In the genomic region with DNA sequence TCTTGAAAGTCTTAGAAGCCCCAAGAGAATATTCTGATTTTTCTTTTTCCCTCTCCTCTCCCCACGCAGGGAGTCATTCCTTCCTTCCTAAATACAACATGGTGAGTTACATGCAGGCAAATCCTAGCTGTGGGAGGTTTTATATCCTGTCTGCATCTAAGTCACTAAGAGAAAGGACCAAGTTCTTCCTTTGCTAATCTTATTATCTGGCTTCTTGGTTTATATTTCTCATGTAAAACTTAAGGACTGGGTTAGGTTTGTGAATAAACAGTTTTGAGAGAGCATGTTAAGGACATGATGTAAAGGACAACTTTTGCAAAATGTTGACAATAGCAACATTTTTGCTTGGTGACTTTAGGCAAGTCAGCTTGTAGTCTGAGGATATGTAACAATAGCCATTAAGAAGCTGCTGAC, we compare ENCODE assay signal across 8 cellular contexts. TPM values are rescaled to one million over a fixed set of nuclear protein-coding genes. Genes with fewer than 3 reads are reported as not detected.
A peak's percentile ranks its signal among the peaks of the same experiment; 100 is the strongest.
DNase-seq lines count a peak whose midpoint lies in the region; ATAC-seq and TF ChIP-seq lines count a peak whose summit lies in the region.

No MANE protein-coding gene starts in this region.

- no peak for TF ChIP-seq EP300 in sigmoid colon (IDR thresholded peaks at IDR 0.05)

- H3K27me3 ChIP-seq in sigmoid colon, result no peaks in the 10 kb centered on the region

- peak; percentile 1 for ATAC-seq in GM18505 (IDR thresholded peaks at IDR 0.05; ENCODE audit: unreplicated experiment)
- ATAC-seq in HG03354 (IDR thresholded peaks at IDR 0.05; ENCODE audit: poor library complexity, severe bottlenecking, unreplicated experiment), result no peak

- 50 to 83% methylated on average over 1 of the region's 1 CpG for WGBS in sigmoid colon, 2 donors

- POLR2A ChIA-PET in RWPE1 (lab: Yijun Ruan, JAX; ENCODE audit: low non-redundant PET), result no interaction called here

- no peaks in the 10 kb centered on the region for H3K9me3 ChIP-seq in sigmoid colon

- H3K27ac ChIP-seq in RWPE1 (peak overlapping the region; percentile 89; the same call in 1 of the 2 replicates), sigmoid colon (peak overlapping the region; percentile 54 to 78 (median 68))

- intact Hi-C loops in sigmoid colon (cut with DNase I), result no loop called here

- TF ChIP-seq CTCF in RWPE1 (conservative IDR thresholded peaks at IDR 0.05; ENCODE audit: low read depth), result no peak
- no peak for TF ChIP-seq CTCF in fibroblast of the aortic adventitia (IDR thresholded peaks at IDR 0.05; ENCODE audit: insufficient read depth, low read length)
- TF ChIP-seq CTCF in sigmoid colon (IDR thresholded peaks at IDR 0.05), result no peak

- no peaks in the 10 kb centered on the region for H3K36me3 ChIP-seq in sigmoid colon

- CTCF ChIA-PET in RWPE1 (lab: Yijun Ruan, JAX), result interaction anchor here (0.8 kb wide), 1 partner anchor 22 kb away, joined by 6 read pairs; no protein-coding TSS in a partner anchor

- DNase-seq in RWPE1 (ENCODE audit: low spot score) (no peak), fibroblast of the aortic adventitia (ENCODE audit: low read depth) (peak; percentile 32), sigmoid colon (no peak), DMS 273 treated with DMSO at 0.1 percent for 48 hours (lab: John Stamatoyannopoulos, UW) (no peak), GF-D8 (lab: John Stamatoyannopoulos, UW) (no peak)
- DNase-seq in stimulated activated CD4-positive, alpha-beta T cell treated with anti-CD3 and anti-CD28 coated beads, Interleukin-4, amount 100 ng/mL, for 1 hour, result no peak

- H3K4me3 ChIP-seq in fibroblast of the aortic adventitia (ENCODE audit: low read depth, low read length), result no peak overlapping the region
- H3K4me3 ChIP-seq in sigmoid colon, result peak overlapping the region in 2 of 4 donors; percentile 28 to 31

- H3K4me1 ChIP-seq in sigmoid colon, result peaks cover 0 to 17% (median 13%) of the 10 kb centered on the region in 4 donors

- TF ChIP-seq POLR2A in GM18505 (IDR thresholded peaks at IDR 0.05; ENCODE audit: borderline replicate concordance, extremely low read depth, insufficient read depth, insufficient read length), result no peak
- TF ChIP-seq POLR2A in sigmoid colon (IDR thresholded peaks at IDR 0.05), result no peak

RNA-seq across cellular contexts. Expression of a gene that starts 5.1 kb away (rescaled TPM):
- not detected in 2 replicates for total RNA-seq in fibroblast of the aortic adventitia (ENCODE audit: low replicate concordance)
- not detected for total RNA-seq in sigmoid colon
- 10 to 100 TPM in 1 of 3 donors, 1 to 10 TPM in 1, not detected in 1; 4.9 to 56.9 TPM for polyA plus RNA-seq in sigmoid colon

RNA-seq across cellular contexts. Expression of a gene that starts 10.9 kb away (rescaled TPM):
- not detected in 2 replicates for total RNA-seq in fibroblast of the aortic adventitia (ENCODE audit: low replicate concordance)
- not detected for total RNA-seq in sigmoid colon
- polyA plus RNA-seq in sigmoid colon, result 10 to 100 TPM in 2 of 3 donors, not detected in 1; 13.4 to 77.1 TPM

RNA-seq across cellular contexts. Expression of a gene that starts 21.6 kb away (rescaled TPM):
- 46.7 and 52.4 TPM in 2 replicates for total RNA-seq in fibroblast of the aortic adventitia (ENCODE audit: low replicate concordance)
- total RNA-seq in sigmoid colon, result 10 to 100 TPM; 33.1 to 38.8 (median 34.2) TPM
- 10 to 100 TPM; 14.1 to 18.3 (median 15.0) TPM for polyA plus RNA-seq in sigmoid colon

RNA-seq across cellular contexts. Expression of a gene that starts 23.5 kb away (rescaled TPM):
- total RNA-seq in fibroblast of the aortic adventitia (ENCODE audit: low replicate concordance), result not detected in 2 replicates
- not detected for total RNA-seq in sigmoid colon
- 10 to 100 TPM in 1 of 3 donors, not detected in 2; 22.0 TPM for polyA plus RNA-seq in sigmoid colon
